Comparison of ENCODE assay signal across 1 cellular context in the genomic region with DNA sequence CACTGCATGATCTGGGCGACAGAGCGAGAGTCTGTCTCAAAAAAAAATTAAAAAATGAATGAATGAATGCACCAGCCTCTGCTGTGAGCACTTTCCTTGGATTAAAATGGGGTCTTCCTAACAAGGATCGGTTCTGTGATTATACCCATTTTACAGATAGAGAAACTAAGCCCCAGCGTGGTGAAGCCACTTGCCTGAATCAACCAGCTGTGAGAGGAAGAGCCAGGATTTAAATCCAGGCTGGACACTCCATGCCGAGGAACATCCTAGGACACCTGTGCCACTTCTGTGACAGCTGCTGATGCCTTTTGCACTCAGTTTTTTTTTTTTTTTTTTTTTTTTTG.
A peak's percentile ranks its signal among the peaks of the same experiment; 100 is the strongest.
TF ChIP-seq lines count a peak whose summit lies in the region.

No MANE protein-coding gene starts in this region.

TF ChIP-seq in HEK293, 187 proteins besides CTCF, POLR2A, EP300 and RAD21 (continued from another document):
- TF ChIP-seq, protein P1, sequence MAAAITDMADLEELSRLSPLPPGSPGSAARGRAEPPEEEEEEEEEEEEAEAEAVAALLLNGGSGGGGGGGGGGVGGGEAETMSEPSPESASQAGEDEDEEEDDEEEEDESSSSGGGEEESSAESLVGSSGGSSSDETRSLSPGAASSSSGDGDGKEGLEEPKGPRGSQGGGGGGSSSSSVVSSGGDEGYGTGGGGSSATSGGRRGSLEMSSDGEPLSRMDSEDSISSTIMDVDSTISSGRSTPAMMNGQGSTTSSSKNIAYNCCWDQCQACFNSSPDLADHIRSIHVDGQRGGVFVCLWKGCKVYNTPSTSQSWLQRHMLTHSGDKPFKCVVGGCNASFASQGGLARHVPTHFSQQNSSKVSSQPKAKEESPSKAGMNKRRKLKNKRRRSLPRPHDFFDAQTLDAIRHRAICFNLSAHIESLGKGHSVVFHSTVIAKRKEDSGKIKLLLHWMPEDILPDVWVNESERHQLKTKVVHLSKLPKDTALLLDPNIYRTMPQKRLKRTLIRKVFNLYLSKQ (tag by site-specific recombination; IDR thresholded peaks at IDR 0.05; ENCODE audit: borderline replicate concordance), result no peak
- TF ChIP-seq, protein P2, sequence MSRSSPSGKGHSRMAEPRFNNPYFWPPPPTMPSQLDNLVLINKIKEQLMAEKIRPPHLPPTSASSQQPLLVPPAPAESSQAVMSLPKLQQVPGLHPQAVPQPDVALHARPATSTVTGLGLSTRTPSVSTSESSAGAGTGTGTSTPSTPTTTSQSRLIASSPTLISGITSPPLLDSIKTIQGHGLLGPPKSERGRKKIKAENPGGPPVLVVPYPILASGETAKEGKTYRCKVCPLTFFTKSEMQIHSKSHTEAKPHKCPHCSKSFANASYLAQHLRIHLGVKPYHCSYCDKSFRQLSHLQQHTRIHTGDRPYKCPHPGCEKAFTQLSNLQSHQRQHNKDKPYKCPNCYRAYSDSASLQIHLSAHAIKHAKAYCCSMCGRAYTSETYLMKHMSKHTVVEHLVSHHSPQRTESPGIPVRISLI (tag by site-specific recombination; IDR thresholded peaks at IDR 0.05), result 0 out of 2 replicates have a peak, but pooled peaks have one; percentile 40
- TF ChIP-seq ZNF121 (tag by site-specific recombination; IDR thresholded peaks at IDR 0.05), result 0 out of 2 replicates have a peak, but pooled peaks have one; percentile 6
